Comparison of ENCODE assay signal across 8 cellular contexts in genomic region chr1:8712413-8713229, GRCh38.
DNase-seq lines count a peak whose midpoint lies in the region; ATAC-seq and TF ChIP-seq lines count a peak whose summit lies in the region.

No MANE protein-coding gene starts in this region.

- H3K4me1 ChIP-seq in CD8-positive, alpha-beta memory T cell (ENCODE audit: insufficient read depth, low read length), result peaks cover 14% of the 10 kb centered on the region
- H3K4me1 ChIP-seq in HUES6 (ENCODE audit: control insufficient read depth, insufficient read depth, low read length) (peaks cover 29% of the 10 kb centered on the region), NT2/D1 (ENCODE audit: insufficient read depth, insufficient read length) (no peaks in the 10 kb centered on the region)

- no peaks in the 10 kb centered on the region for H3K9me3 ChIP-seq in CD8-positive, alpha-beta memory T cell (ENCODE audit: low read length)
- H3K9me3 ChIP-seq in HUES6 (ENCODE audit: control insufficient read depth, insufficient read depth, low read depth, low read length) (no peaks in the 10 kb centered on the region), NT2/D1 (ENCODE audit: insufficient read depth, low read length) (no peaks in the 10 kb centered on the region)

- CTCF ChIA-PET in CD8-positive, alpha-beta memory T cell (lab: Charles Lee), result interaction anchor here (1.1 kb wide), 1 partner anchor 14 kb away, joined by 3 read pairs; no protein-coding TSS in a partner anchor
- CTCF ChIA-PET in MCF 10A (lab: Yijun Ruan, JAX), result interaction anchor here (0.7 to 2.8 kb wide), 7 partner anchors 10 to 161 kb away, joined by 3 to 8 read pairs (median 3); no protein-coding TSS in a partner anchor

- peaks cover 0 to 6% (median 2%) of the 10 kb centered on the region in 3 donors for H3K36me3 Mint-ChIP-seq in CD8-positive, alpha-beta memory T cell
- H3K36me3 Mint-ChIP-seq in MCF 10A (ENCODE audit: insufficient read depth, unreplicated experiment), result no peaks in the 10 kb centered on the region

- H3K27ac ChIP-seq in CD8-positive, alpha-beta memory T cell (ENCODE audit: low read depth, low read length), result no peak overlapping the region
- H3K27ac ChIP-seq in HUES6 (ENCODE audit: low read depth, low read length), result peak overlapping the region; percentile 79

- H3K4me3 ChIP-seq in CD8-positive, alpha-beta memory T cell (ENCODE audit: low read length), result no peak overlapping the region
- H3K4me3 ChIP-seq in HUES6 (ENCODE audit: low read depth, low read length), result peak overlapping the region; percentile 32
- no peak overlapping the region for H3K4me3 ChIP-seq in NT2/D1 (ENCODE audit: insufficient read length, low read depth)

- peak in 1 of 5 donors; percentile 18 for DNase-seq in CD8-positive, alpha-beta memory T cell
- DNase-seq in NT2/D1 (ENCODE audit: low read depth, low spot score) (peak; percentile 51), MCF 10A (ENCODE audit: unreplicated experiment) (peak; percentile 88), left lobe of liver (ENCODE audit: low spot score) (no peak), superior temporal gyrus (ENCODE audit: extremely low spot score) (peak; percentile 61), UCSD-AML1 (lab: John Stamatoyannopoulos, UW; ENCODE audit: unreplicated experiment) (no peak)

- no peaks in the 10 kb centered on the region for H3K36me3 ChIP-seq in CD8-positive, alpha-beta memory T cell (ENCODE audit: insufficient read depth, low read length)
- H3K36me3 ChIP-seq in HUES6 (ENCODE audit: control insufficient read depth, insufficient read depth, low read length) (no peaks in the 10 kb centered on the region), NT2/D1 (ENCODE audit: insufficient read depth, insufficient read length, low read length) (no peaks in the 10 kb centered on the region)

- peaks cover 18 to 28% (median 20%) of the 10 kb centered on the region in 3 donors for H3K4me1 Mint-ChIP-seq in CD8-positive, alpha-beta memory T cell
- peaks cover 22% of the 10 kb centered on the region for H3K4me1 Mint-ChIP-seq in MCF 10A (ENCODE audit: insufficient read depth, unreplicated experiment)

- H3K4me3 Mint-ChIP-seq in CD8-positive, alpha-beta memory T cell, result peak overlapping the region in 6 of 7 donors; percentile 35 to 57 (median 50)
- peak overlapping the region; percentile 50 for H3K4me3 Mint-ChIP-seq in MCF 10A (ENCODE audit: unreplicated experiment)

- peak overlapping the region in 6 of 8 donors; percentile 55 to 87 (median 73) for H3K27ac Mint-ChIP-seq in CD8-positive, alpha-beta memory T cell
- peak overlapping the region; percentile 82 for H3K27ac Mint-ChIP-seq in MCF 10A (ENCODE audit: low read depth, unreplicated experiment)

- intact Hi-C loops in MCF 10A (cut with micrococcal nuclease), result no loop called here

- POLR2A ChIA-PET in CD8-positive, alpha-beta memory T cell (lab: Charles Lee), result no interaction called here
- POLR2A ChIA-PET in MCF 10A (lab: Yijun Ruan, JAX), result interaction anchor here (0.6 to 3.9 kb wide), 10 partner anchors 9 to 540 kb away, joined by 3 to 25 read pairs (median 6); no protein-coding TSS in a partner anchor

- H3K27me3 Mint-ChIP-seq in CD8-positive, alpha-beta memory T cell, result no peaks in the 10 kb centered on the region
- no peaks in the 10 kb centered on the region for H3K27me3 Mint-ChIP-seq in MCF 10A (ENCODE audit: insufficient read depth, unreplicated experiment)

- no peaks in the 10 kb centered on the region for H3K27me3 ChIP-seq in CD8-positive, alpha-beta memory T cell (ENCODE audit: insufficient read depth, low read length, poor library complexity, severe bottlenecking)
- H3K27me3 ChIP-seq in HUES6 (ENCODE audit: control insufficient read depth, insufficient read depth, low read length) (no peaks in the 10 kb centered on the region), NT2/D1 (ENCODE audit: insufficient read depth, insufficient read length) (no peaks in the 10 kb centered on the region)

- no peaks in the 10 kb centered on the region for H3K9me3 Mint-ChIP-seq in CD8-positive, alpha-beta memory T cell
- H3K9me3 Mint-ChIP-seq in MCF 10A (ENCODE audit: unreplicated experiment), result peaks cover 8% of the 10 kb centered on the region

- ATAC-seq in left lobe of liver (peak; percentile 60), HG03565 (IDR thresholded peaks at IDR 0.05; ENCODE audit: unreplicated experiment) (no peak)

- peak overlapping the region; percentile 18 for H3K9ac ChIP-seq in HUES6 (ENCODE audit: low read length)
- H3K9ac ChIP-seq in NT2/D1 (ENCODE audit: insufficient read length, low read depth), result no peak overlapping the region

- no peak for TF ChIP-seq CTCF in MCF 10A (IDR thresholded peaks at IDR 0.05; ENCODE audit: unreplicated experiment)

- no TSS peak for BruUV-seq in MCF 10A (replicated peaks; lab: Mats Ljungman, UMichigan)

Comparison
In these comparisons a context has a peak if more than half of its experiments do, and no peak if none do; other contexts are left out.
1. DNase-seq: peak in NT2/D1 (single experiment), MCF 10A (single experiment) and superior temporal gyrus (single experiment); none in left lobe of liver (single experiment) and UCSD-AML1 (single experiment).